8 cellular contexts compared by ENCODE assay signal in genomic region chr15:72599855-72600464, GRCh38. TPM values are rescaled to one million over a fixed set of nuclear protein-coding genes. Genes with fewer than 3 reads are reported as not detected.
A peak's percentile ranks its signal among the peaks of the same experiment; 100 is the strongest.
DNase-seq lines count a peak whose midpoint lies in the region; ATAC-seq, FAIRE-seq and TF ChIP-seq lines count a peak whose summit lies in the region.

No MANE protein-coding gene starts in this region.

- no peaks in the 10 kb centered on the region for H3K36me3 Mint-ChIP-seq in nephron (ENCODE audit: low read depth)

- CTCF ChIA-PET in HEK293T (lab: Yijun Ruan, JAX): interaction anchor here (0.6 to 3.8 kb wide), 21 partner anchors 9 to 1028 kb away, joined by 3 to 22 read pairs (median 5); no protein-coding TSS in a partner anchor
- CTCF ChIA-PET in endothelial cell of umbilical vein (lab: Charles Lee): interaction anchor here (0.6 to 4.1 kb wide), 45 partner anchors 8 to 674 kb away, joined by 3 to 49 read pairs (median 5); partner anchors contain the start of genes ARIH1, BBS4 and HIGD2B

- no peak for TF ChIP-seq POLR2A in endothelial cell of umbilical vein (IDR thresholded peaks at IDR 0.05; ENCODE audit: low read depth, low read length)

- no peak overlapping the region for H3K9ac ChIP-seq in endothelial cell of umbilical vein (replicated peaks; ENCODE audit: extremely low read depth, insufficient read depth, low read length)

- H3K27me3 Mint-ChIP-seq in nephron (ENCODE audit: low read depth): no peaks in the 10 kb centered on the region

- no peaks in the 10 kb centered on the region for H3K4me1 Mint-ChIP-seq in nephron

- peak; percentile 0 to 51 for DNase-seq in NCI-H526 (lab: John Stamatoyannopoulos, UW)
- no peak for DNase-seq in NCI-H526 treated with DMSO at 0.1 percent for 48 hours (lab: John Stamatoyannopoulos, UW)
- DNase-seq in HEK293T (ENCODE audit: extremely low spot score): peak; percentile 62
- DNase-seq in RPMI8226: peak; percentile 70
- DNase-seq in endothelial cell of umbilical vein (ENCODE audit: low read depth, low spot score): peak; percentile 56

- TF ChIP-seq CTCF in endothelial cell of umbilical vein (IDR thresholded peaks at IDR 0.05; ENCODE audit: extremely low read depth in 1 of 2, insufficient read depth in 1 of 2, low read depth in 1 of 2, low read length in 2 of 2): peak; percentile 45 to 58
- TF ChIP-seq CTCF in nephron (IDR thresholded peaks at IDR 0.05; ENCODE audit: unreplicated experiment in 3 of 3): peak; percentile 63 to 70 (median 66)

- no peak overlapping the region for H3K27ac ChIP-seq in endothelial cell of umbilical vein (ENCODE audit: insufficient read depth, low read depth, low read length)

- H3K9me3 Mint-ChIP-seq in nephron: no peaks in the 10 kb centered on the region

- no peaks in the 10 kb centered on the region for H3K4me1 ChIP-seq in endothelial cell of umbilical vein (ENCODE audit: control insufficient read depth, extremely low read depth, insufficient read depth, low read length)

- H3K9me3 ChIP-seq in endothelial cell of umbilical vein (replicated peaks; ENCODE audit: control insufficient read depth, insufficient read depth, low read length): no peaks in the 10 kb centered on the region

- POLR2A ChIA-PET in HEK293T (lab: Yijun Ruan, JAX) (interaction anchor here (1.3 to 1.7 kb wide), 2 partner anchors 85 to 127 kb away, joined by 6 read pairs; no protein-coding TSS in a partner anchor), endothelial cell of umbilical vein (lab: Charles Lee) (interaction anchor here (0.6 kb wide), 1 partner anchor 76 kb away, joined by 3 read pairs; no protein-coding TSS in a partner anchor)

- no TSS peak for BruUV-seq in endothelial cell of umbilical vein (replicated peaks; lab: Mats Ljungman, UMichigan)

- no peaks in the 10 kb centered on the region for H3K36me3 ChIP-seq in endothelial cell of umbilical vein (ENCODE audit: control insufficient read depth in 2 of 2, extremely low read depth in 1 of 2, insufficient read depth in 2 of 2, low read length in 2 of 2)

- H3K4me2 ChIP-seq in endothelial cell of umbilical vein (ENCODE audit: insufficient read depth, low read length): no peak overlapping the region

- no peaks in the 10 kb centered on the region for H3K79me2 ChIP-seq in endothelial cell of umbilical vein (ENCODE audit: control insufficient read depth, insufficient read depth, low read length)

- H4K20me1 ChIP-seq in endothelial cell of umbilical vein (replicated peaks; ENCODE audit: control insufficient read depth, extremely low read depth, insufficient read depth, low read length): no peaks in the 10 kb centered on the region

- H3K27ac Mint-ChIP-seq in nephron: no peak overlapping the region

- H3K4me3 ChIP-seq in endothelial cell of umbilical vein (replicated peaks in 1 of 3; ENCODE audit: insufficient read depth in 1 of 3, low read depth in 1 of 3, low read length in 3 of 3): no peak overlapping the region

- H3K4me3 Mint-ChIP-seq in nephron: no peak overlapping the region

- ATAC-seq in GM19324 (IDR thresholded peaks at IDR 0.05; ENCODE audit: low FRiP score, unreplicated experiment): no peak
- no peak for ATAC-seq in HG03097 (IDR thresholded peaks at IDR 0.05; ENCODE audit: low FRiP score, unreplicated experiment)

- FAIRE-seq in endothelial cell of umbilical vein (lab: Jason Lieb, UNC): peak; percentile 85

- intact Hi-C loops in endothelial cell of umbilical vein (cut with micrococcal nuclease): loop anchor here (1.0 to 10.0 kb wide), 5 partner anchors 87 to 675 kb away; partner anchors contain the start of genes BBS4 and HIGD2B

- dilution Hi-C loops in endothelial cell of umbilical vein (cut with MboI; ENCODE audit: extremely low pct_ligation_motif_present, low sequenced_read_pairs): no loop called here

- no peaks in the 10 kb centered on the region for H3K9me1 ChIP-seq in endothelial cell of umbilical vein (replicated peaks; ENCODE audit: control insufficient read depth, extremely low read depth, insufficient read depth, low read length)

- no peaks in the 10 kb centered on the region for H3K27me3 ChIP-seq in endothelial cell of umbilical vein (ENCODE audit: control insufficient read depth in 2 of 2, insufficient read depth in 2 of 2, low read length in 2 of 2)

- no peak overlapping the region for H2AFZ ChIP-seq in endothelial cell of umbilical vein (ENCODE audit: low read depth, low read length)

TF ChIP-seq in HEK293T, 16 proteins besides CTCF, POLR2A, EP300 and RAD21:
- TF ChIP-seq FOXM1 (IDR thresholded peaks at IDR 0.05; ENCODE audit: borderline replicate concordance) (no peak), ARNT (IDR thresholded peaks at IDR 0.05) (no peak), ELF4 (IDR thresholded peaks at IDR 0.05) (no peak), SP1 (IDR thresholded peaks at IDR 0.05) (no peak), TARDBP (IDR thresholded peaks at IDR 0.05) (no peak), HDGF (IDR thresholded peaks at IDR 0.05; ENCODE audit: borderline replicate concordance) (no peak), BHLHE40 (IDR thresholded peaks at IDR 0.05; ENCODE audit: borderline replicate concordance) (no peak), LEF1 (IDR thresholded peaks at IDR 0.05; ENCODE audit: borderline replicate concordance) (no peak), CTBP1 (IDR thresholded peaks at IDR 0.05; ENCODE audit: borderline replicate concordance) (no peak), FOXK2 (IDR thresholded peaks at IDR 0.05) (no peak), NFRKB (IDR thresholded peaks at IDR 0.05) (no peak), FOXA1 (IDR thresholded peaks at IDR 0.05) (no peak), PKNOX1 (IDR thresholded peaks at IDR 0.05) (no peak), ZNF384 (IDR thresholded peaks at IDR 0.05) (no peak), L3MBTL2 (conservative IDR thresholded peaks at IDR 0.05) (no peak)

TF ChIP-seq in endothelial cell of umbilical vein, 7 proteins besides CTCF, POLR2A, EP300 and RAD21:
- TF ChIP-seq POLR2AphosphoS5 (IDR thresholded peaks at IDR 0.05; ENCODE audit: insufficient read depth, low read depth, low read length): no peak
- no peak for TF ChIP-seq FOS (IDR thresholded peaks at IDR 0.05; ENCODE audit: borderline replicate concordance, insufficient read depth, low read length)
- TF ChIP-seq MYC (IDR thresholded peaks at IDR 0.05; ENCODE audit: low read depth, low read length): no peak
- no peak for TF ChIP-seq GATA2 (IDR thresholded peaks at IDR 0.05; ENCODE audit: insufficient read depth, insufficient read length, low read depth, low read length)
- no peak for TF ChIP-seq JUN (IDR thresholded peaks at IDR 0.05; ENCODE audit: borderline replicate concordance, insufficient read depth, insufficient read length, low read depth)
- TF ChIP-seq EZH2 (IDR thresholded peaks at IDR 0.05; ENCODE audit: borderline replicate concordance, low read depth, low read length, severe bottlenecking): no peak
- no peak for TF ChIP-seq MAX (IDR thresholded peaks at IDR 0.05; ENCODE audit: insufficient read depth, insufficient read length)

RNA-seq across cellular contexts. Expression of gene GOLGA6B, which starts 54.5 kb away (rescaled TPM):
- not detected in 2 replicates for total RNA-seq in endothelial cell of umbilical vein
- not detected in 2 replicates for polyA plus RNA-seq in endothelial cell of umbilical vein
- not detected in 2 replicates for polyA plus RNA-seq in endothelial cell of umbilical vein (2011; cell fraction: cytosol; rRNA removed)
- not detected in 2 replicates for polyA plus RNA-seq in endothelial cell of umbilical vein (2011; cell fraction: nucleus; rRNA removed)
- not detected in 2 replicates for polyA plus RNA-seq in endothelial cell of umbilical vein (2012)
- not detected in 2 replicates for polyA minus RNA-seq in endothelial cell of umbilical vein
- not detected for polyA minus RNA-seq in endothelial cell of umbilical vein (2011; cell fraction: cytosol; rRNA and poly(A)+ RNA removed)
- not detected in 2 replicates for polyA minus RNA-seq in endothelial cell of umbilical vein (2011; cell fraction: nucleus; rRNA and poly(A)+ RNA removed)
